Comparison of ENCODE assay signal across 1 cellular context in the genomic region with DNA sequence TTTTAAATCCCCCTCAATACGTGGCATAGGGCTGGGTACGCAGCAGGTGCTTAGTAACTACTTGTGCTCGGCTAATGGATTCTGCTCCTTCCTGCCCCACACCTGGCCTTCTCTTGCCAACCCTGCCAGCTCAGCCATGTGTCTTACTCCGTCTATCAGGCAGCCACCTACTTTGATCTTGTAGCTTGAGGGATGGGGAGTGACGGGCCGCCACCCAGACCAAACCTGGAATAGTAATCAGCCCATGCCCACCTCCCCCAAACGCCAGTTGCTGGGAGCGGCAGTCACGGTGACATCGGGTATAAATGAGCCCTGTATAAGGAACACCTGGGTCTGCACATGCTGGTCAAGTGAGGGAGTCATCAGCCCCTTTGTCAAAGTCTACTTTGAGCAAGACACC.
TF ChIP-seq lines count a peak whose summit lies in the region.

No MANE protein-coding gene starts in this region.

TF ChIP-seq in GM12878, 131 proteins besides CTCF, POLR2A, EP300 and RAD21:
- no peak for TF ChIP-seq CEBPB (IDR thresholded peaks at IDR 0.05; ENCODE audit: borderline replicate concordance in 1 of 2, low read depth in 2 of 2, low read length in 2 of 2)
- no peak for TF ChIP-seq ZNF384 (IDR thresholded peaks at IDR 0.05; ENCODE audit: borderline replicate concordance, low read depth, low read length)
- no peak for TF ChIP-seq ZZZ3 (IDR thresholded peaks at IDR 0.05; ENCODE audit: control insufficient read depth, insufficient read length, low read depth)
- no peak for TF ChIP-seq ESRRA (IDR thresholded peaks at IDR 0.05; ENCODE audit: low read length)
- no peak for TF ChIP-seq SPI1 (IDR thresholded peaks at IDR 0.05; ENCODE audit: borderline replicate concordance, insufficient read depth, low read depth, low read length)
- TF ChIP-seq, protein P1, sequence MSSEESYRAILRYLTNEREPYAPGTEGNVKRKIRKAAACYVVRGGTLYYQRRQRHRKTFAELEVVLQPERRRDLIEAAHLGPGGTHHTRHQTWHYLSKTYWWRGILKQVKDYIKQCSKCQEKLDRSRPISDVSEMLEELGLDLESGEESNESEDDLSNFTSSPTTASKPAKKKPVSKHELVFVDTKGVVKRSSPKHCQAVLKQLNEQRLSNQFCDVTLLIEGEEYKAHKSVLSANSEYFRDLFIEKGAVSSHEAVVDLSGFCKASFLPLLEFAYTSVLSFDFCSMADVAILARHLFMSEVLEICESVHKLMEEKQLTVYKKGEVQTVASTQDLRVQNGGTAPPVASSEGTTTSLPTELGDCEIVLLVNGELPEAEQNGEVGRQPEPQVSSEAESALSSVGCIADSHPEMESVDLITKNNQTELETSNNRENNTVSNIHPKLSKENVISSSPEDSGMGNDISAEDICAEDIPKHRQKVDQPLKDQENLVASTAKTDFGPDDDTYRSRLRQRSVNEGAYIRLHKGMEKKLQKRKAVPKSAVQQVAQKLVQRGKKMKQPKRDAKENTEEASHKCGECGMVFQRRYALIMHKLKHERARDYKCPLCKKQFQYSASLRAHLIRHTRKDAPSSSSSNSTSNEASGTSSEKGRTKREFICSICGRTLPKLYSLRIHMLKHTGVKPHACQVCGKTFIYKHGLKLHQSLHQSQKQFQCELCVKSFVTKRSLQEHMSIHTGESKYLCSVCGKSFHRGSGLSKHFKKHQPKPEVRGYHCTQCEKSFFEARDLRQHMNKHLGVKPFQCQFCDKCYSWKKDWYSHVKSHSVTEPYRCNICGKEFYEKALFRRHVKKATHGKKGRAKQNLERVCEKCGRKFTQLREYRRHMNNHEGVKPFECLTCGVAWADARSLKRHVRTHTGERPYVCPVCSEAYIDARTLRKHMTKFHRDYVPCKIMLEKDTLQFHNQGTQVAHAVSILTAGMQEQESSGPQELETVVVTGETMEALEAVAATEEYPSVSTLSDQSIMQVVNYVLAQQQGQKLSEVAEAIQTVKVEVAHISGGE (CRISPR knock-in tag; IDR thresholded peaks at IDR 0.05): no peak
- no peak for TF ChIP-seq ZNF207 (IDR thresholded peaks at IDR 0.05; ENCODE audit: borderline replicate concordance)
- TF ChIP-seq, protein P2, sequence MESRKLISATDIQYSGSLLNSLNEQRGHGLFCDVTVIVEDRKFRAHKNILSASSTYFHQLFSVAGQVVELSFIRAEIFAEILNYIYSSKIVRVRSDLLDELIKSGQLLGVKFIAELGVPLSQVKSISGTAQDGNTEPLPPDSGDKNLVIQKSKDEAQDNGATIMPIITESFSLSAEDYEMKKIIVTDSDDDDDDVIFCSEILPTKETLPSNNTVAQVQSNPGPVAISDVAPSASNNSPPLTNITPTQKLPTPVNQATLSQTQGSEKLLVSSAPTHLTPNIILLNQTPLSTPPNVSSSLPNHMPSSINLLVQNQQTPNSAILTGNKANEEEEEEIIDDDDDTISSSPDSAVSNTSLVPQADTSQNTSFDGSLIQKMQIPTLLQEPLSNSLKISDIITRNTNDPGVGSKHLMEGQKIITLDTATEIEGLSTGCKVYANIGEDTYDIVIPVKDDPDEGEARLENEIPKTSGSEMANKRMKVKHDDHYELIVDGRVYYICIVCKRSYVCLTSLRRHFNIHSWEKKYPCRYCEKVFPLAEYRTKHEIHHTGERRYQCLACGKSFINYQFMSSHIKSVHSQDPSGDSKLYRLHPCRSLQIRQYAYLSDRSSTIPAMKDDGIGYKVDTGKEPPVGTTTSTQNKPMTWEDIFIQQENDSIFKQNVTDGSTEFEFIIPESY (IDR thresholded peaks at IDR 0.05): no peak
- no peak for TF ChIP-seq TCF7 (IDR thresholded peaks at IDR 0.05; ENCODE audit: borderline replicate concordance)
TF ChIP-seq in GM12878: peak in this region for 0.
